Comparison of ENCODE assay signal across 20 cellular contexts in the genomic region with DNA sequence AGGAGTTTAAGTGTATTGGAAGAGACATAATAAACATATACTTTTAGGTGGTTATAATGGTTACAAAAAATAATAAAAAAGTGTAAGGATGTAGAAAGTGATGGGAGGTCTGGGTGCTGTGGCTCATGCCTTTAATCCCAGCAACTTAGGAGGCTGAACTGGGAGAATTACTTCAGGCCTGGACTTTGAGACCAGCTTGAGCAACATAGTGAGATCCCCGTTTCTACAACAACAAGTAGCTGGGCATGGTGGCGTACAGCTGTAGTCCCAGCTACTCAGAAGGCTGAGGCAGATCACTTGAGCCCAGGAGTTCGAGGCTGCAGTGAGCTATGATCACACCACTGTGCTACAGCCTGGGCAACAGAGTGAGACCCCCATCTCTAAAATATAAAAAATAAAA.
"Had no signal": no experiment of that assay in that cellular context is flagged by ENCODE, and none has a peak within 500 bp of the region (broad histone marks: within the 10 kb centered on the region; RNA-seq: fewer than 3 reads in every experiment).

No MANE protein-coding gene starts in this region.

- H3K27me3 ChIP-seq: MG63 had no signal

- H3K9me3 ChIP-seq: MG63, SK-N-SH had no signal

- H3K36me3 ChIP-seq: MG63 had no signal

- H3K4me3 ChIP-seq: MG63 had no signal

- H3K9ac ChIP-seq: SK-N-SH had no signal

- DNase-seq: Karpas-422, KG1, MG63, NCI-H1092 treated with DMSO at 0.1 percent for 48 hours, NCI-H1436, NCI-H187, NCI-H2029, NCI-H2081 treated with DMSO at 0.1 percent for 48 hours, NCI-H2171, NCI-H226, NCI-H446, NCI-H510A, NCI-H524 treated with DMSO at 0.1 percent for 48 hours, NCI-H69, NCI-H774, Right ventricle myocardium superior, RPMI8226, SIG-M5, SK-N-SH had no signal

- H3K27ac ChIP-seq: HL-60 had no signal
